In the genomic region with DNA sequence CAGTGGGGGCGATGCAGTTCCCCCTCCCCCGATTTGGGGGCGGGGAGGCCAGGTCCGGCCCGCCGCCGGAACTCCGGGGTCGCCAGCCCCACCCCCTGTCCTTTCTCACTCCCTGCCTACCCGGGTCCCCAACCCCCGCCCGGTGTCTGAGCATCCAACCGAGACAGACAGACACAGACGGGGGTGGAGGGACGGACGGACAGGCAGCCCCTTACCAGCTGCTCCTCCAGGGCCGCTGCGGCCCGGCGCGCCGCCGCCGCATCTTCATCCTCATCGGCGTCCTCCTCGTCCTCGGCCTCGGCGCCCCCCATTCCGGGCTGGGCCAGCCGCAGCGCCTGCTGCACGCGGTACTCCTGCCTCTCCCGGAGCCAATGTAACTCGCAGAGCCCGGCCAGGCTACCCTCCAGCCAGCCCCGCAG, we compare ENCODE assay signal across 6 cellular contexts. TPM values are rescaled to one million over a fixed set of nuclear protein-coding genes. Genes with fewer than 3 reads are reported as not detected.
DNase-seq lines count a peak whose midpoint lies in the region; ATAC-seq and TF ChIP-seq lines count a peak whose summit lies in the region.

No MANE protein-coding gene starts in this region.

- peak overlapping the region; percentile 69 for H3K4me3 ChIP-seq in AG04449 (ENCODE audit: low read depth, low read length)
- peak overlapping the region; percentile 72 for H3K4me3 ChIP-seq in HUES64 (ENCODE audit: low read length)
- H3K4me3 ChIP-seq in foreskin fibroblast (ENCODE audit: low read depth in 1 of 2, low read length in 2 of 2): peak overlapping the region; percentile 74 to 77
- peak overlapping the region; percentile 29 to 82 (median 64) for H3K4me3 ChIP-seq in subcutaneous abdominal adipose tissue (ENCODE audit: low read depth in 1 of 5, low read length in 5 of 5)

- H3K36me3 ChIP-seq in HUES64 (ENCODE audit: insufficient read depth, low read length) (no peaks in the 10 kb centered on the region), subcutaneous abdominal adipose tissue (ENCODE audit: control insufficient read depth in 5 of 5, insufficient read depth in 5 of 5, low read length in 5 of 5) (no peaks in the 10 kb centered on the region)

- H3K27me3 ChIP-seq in HUES64 (ENCODE audit: insufficient read depth, low read length) (peaks cover 25% of the 10 kb centered on the region), subcutaneous abdominal adipose tissue (ENCODE audit: control insufficient read depth in 5 of 5, insufficient read depth in 4 of 5, low read length in 5 of 5) (peaks cover 13 to 21% (median 19%) of the 10 kb centered on the region in 5 donors)

- ATAC-seq in HG02884 (IDR thresholded peaks at IDR 0.05; ENCODE audit: unreplicated experiment): no peak

- CTCF ChIA-PET in AG04449 (lab: Yijun Ruan, JAX): interaction anchor here (1.2 to 15.3 kb wide), 11 partner anchors 8 to 131 kb away, joined by 4 to 685 read pairs (median 25); partner anchors contain the start of genes GNG8 and PTGIR

- POLR2A ChIA-PET in AG04449 (lab: Yijun Ruan, JAX): interaction anchor here (0.9 to 3.1 kb wide), 4 partner anchors 29 to 60 kb away, joined by 3 to 15 read pairs (median 5); partner anchors contain the start of gene CALM3

- H3K27ac ChIP-seq in HUES64 (ENCODE audit: low read depth, low read length) (no peak overlapping the region; the same call in 1 of the 2 replicates), subcutaneous abdominal adipose tissue (ENCODE audit: low read depth, low read length) (no peak overlapping the region)

- DNase-seq in AG04449 (ENCODE audit: low read depth, low spot score): no peak
- DNase-seq in foreskin fibroblast: no peak
- no peak for DNase-seq in AML-193 (lab: John Stamatoyannopoulos, UW)

- H3K4me1 ChIP-seq in HUES64 (ENCODE audit: insufficient read depth, low read length) (0 out of 2 replicates have a peak, but pooled peaks cover 3% of the 10 kb centered on the region), subcutaneous abdominal adipose tissue (ENCODE audit: control insufficient read depth in 5 of 5, insufficient read depth in 5 of 5, low read length in 5 of 5) (peaks cover 0 to 26% (median 24%) of the 10 kb centered on the region in 5 donors)

- H3K9me3 ChIP-seq in HUES64 (ENCODE audit: insufficient read depth, low read depth, low read length): no peaks in the 10 kb centered on the region
- H3K9me3 ChIP-seq in subcutaneous abdominal adipose tissue (ENCODE audit: control insufficient read depth in 5 of 5, low read length in 5 of 5): no peaks in the 10 kb centered on the region

- TF ChIP-seq CTCF in AG04449 (IDR thresholded peaks at IDR 0.05; ENCODE audit: insufficient read depth, low read length, missing control alignments) (no peak), foreskin fibroblast (IDR thresholded peaks at IDR 0.05; ENCODE audit: low read depth, low read length) (no peak)

- H3K9ac ChIP-seq in HUES64 (ENCODE audit: low read depth, low read length) (no peak overlapping the region), subcutaneous abdominal adipose tissue (ENCODE audit: low read length in 5 of 5) (peak overlapping the region in 4 of 5 donors; percentile 51 to 72 (median 57))

- under 1% methylated on average over 39 of the region's 39 CpGs for WGBS in HUES64

RNA-seq across cellular contexts. Expression of gene DACT3, which starts 0.4 kb away (rescaled TPM):
- 1.6 TPM for polyA plus RNA-seq in HUES64 (2013, experiment 1 of 2)
- 3.2 TPM for polyA plus RNA-seq in HUES64 (2013, experiment 2 of 2)

RNA-seq across cellular contexts. Expression of gene GNG8, which starts 24.6 kb away (rescaled TPM):
- polyA plus RNA-seq in HUES64 (2013, experiment 1 of 2): not detected
- polyA plus RNA-seq in HUES64 (2013, experiment 2 of 2): not detected

RNA-seq across cellular contexts. Expression of gene PTGIR, which starts 35.7 kb away (rescaled TPM):
- not detected for polyA plus RNA-seq in HUES64 (2013, experiment 1 of 2)
- polyA plus RNA-seq in HUES64 (2013, experiment 2 of 2): not detected

RNA-seq across cellular contexts. Expression of gene PRKD2, which starts 56.3 kb away (rescaled TPM):
- 27.3 TPM for polyA plus RNA-seq in HUES64 (2013, experiment 1 of 2)
- 27.3 TPM for polyA plus RNA-seq in HUES64 (2013, experiment 2 of 2)

RNA-seq across cellular contexts. Expression of gene CALM3, which starts 59.5 kb away (rescaled TPM):
- 216 TPM for polyA plus RNA-seq in HUES64 (2013, experiment 1 of 2)
- polyA plus RNA-seq in HUES64 (2013, experiment 2 of 2): 254 TPM
